In genomic region chr16:8537691-8538342, GRCh38 we compare ENCODE assay signal across 1 cellular context.
TF ChIP-seq lines count a peak whose summit lies in the region.

No MANE protein-coding gene starts in this region.

TF ChIP-seq in HepG2, 621 proteins besides CTCF, POLR2A, EP300 and RAD21 (continued from another document and continues in another):
- TF ChIP-seq ZNF280D (CRISPR knock-in tag; IDR thresholded peaks at IDR 0.05) (0 out of 2 replicates have a peak, but pooled peaks have one; percentile 45), KLF12 (CRISPR knock-in tag; IDR thresholded peaks at IDR 0.05; ENCODE audit: borderline replicate concordance) (0 out of 2 replicates have a peak, but pooled peaks have one; percentile 16), ZNF792 (CRISPR knock-in tag; IDR thresholded peaks at IDR 0.05) (no peak), ZSCAN29 (CRISPR knock-in tag; conservative IDR thresholded peaks at IDR 0.05) (no peak), ZNF232 (CRISPR knock-in tag; IDR thresholded peaks at IDR 0.05; ENCODE audit: borderline replicate concordance) (no peak), TEAD3 (CRISPR knock-in tag; optimal IDR thresholded peaks at IDR 0.05; ENCODE audit: borderline replicate concordance) (peak; percentile 46), REXO4 (CRISPR knock-in tag; IDR thresholded peaks at IDR 0.05; ENCODE audit: borderline replicate concordance) (no peak), MTF2 (CRISPR knock-in tag; IDR thresholded peaks at IDR 0.05; ENCODE audit: borderline replicate concordance) (no peak), HNRNPL (IDR thresholded peaks at IDR 0.05; ENCODE audit: low read depth, low read length) (no peak), ZNF580 (CRISPR knock-in tag; IDR thresholded peaks at IDR 0.05; ENCODE audit: borderline replicate concordance, low read depth) (0 out of 2 replicates have a peak, but pooled peaks have one; percentile 47), ZNF777 (CRISPR knock-in tag; IDR thresholded peaks at IDR 0.05) (no peak), SNRNP70 (IDR thresholded peaks at IDR 0.05; ENCODE audit: low read depth, low read length) (no peak), NCOA2 (CRISPR knock-in tag; IDR thresholded peaks at IDR 0.05) (peak; percentile 60), ZNF513 (CRISPR knock-in tag; conservative IDR thresholded peaks at IDR 0.05) (no peak), TGIF2 (CRISPR knock-in tag; IDR thresholded peaks at IDR 0.05) (peak; percentile 33; the same call in 1 of the 2 replicates), DBP (CRISPR knock-in tag; IDR thresholded peaks at IDR 0.05; ENCODE audit: not compliant biosample characterization) (no peak), ASH2L (IDR thresholded peaks at IDR 0.05; ENCODE audit: insufficient read length, low read depth, low read length) (peak; percentile 61), SKIL (CRISPR knock-in tag; IDR thresholded peaks at IDR 0.05; ENCODE audit: borderline replicate concordance) (no peak), GATAD2A (CRISPR knock-in tag; IDR thresholded peaks at IDR 0.05) (peak; percentile 88), ONECUT2 (CRISPR knock-in tag; IDR thresholded peaks at IDR 0.05) (peak; percentile 94), PAXIP1 (CRISPR knock-in tag; conservative IDR thresholded peaks at IDR 0.05) (peak; percentile 91), CENPT (CRISPR knock-in tag; IDR thresholded peaks at IDR 0.05; ENCODE audit: low read depth) (no peak), ARID2 (CRISPR knock-in tag; IDR thresholded peaks at IDR 0.05; ENCODE audit: borderline replicate concordance) (no peak), ZNF567 (CRISPR knock-in tag; IDR thresholded peaks at IDR 0.05; ENCODE audit: borderline replicate concordance) (no peak), TBP (CRISPR knock-in tag; IDR thresholded peaks at IDR 0.05) (no peak), LCORL (IDR thresholded peaks at IDR 0.05) (no peak), LCORL (CRISPR knock-in tag; IDR thresholded peaks at IDR 0.05) (peak; percentile 77; the same call in 1 of the 2 replicates), ZNF12 (CRISPR knock-in tag; IDR thresholded peaks at IDR 0.05) (no peak), ZNF790 (CRISPR knock-in tag; IDR thresholded peaks at IDR 0.05; ENCODE audit: borderline replicate concordance) (no peak), U2AF2 (IDR thresholded peaks at IDR 0.05; ENCODE audit: low read depth, low read length) (no peak), ZNF101 (CRISPR knock-in tag; IDR thresholded peaks at IDR 0.05; ENCODE audit: borderline replicate concordance, low read depth) (no peak), MIER3 (CRISPR knock-in tag; IDR thresholded peaks at IDR 0.05; ENCODE audit: borderline replicate concordance) (peak; percentile 68; the same call in 1 of the 2 replicates), ZMAT3 (CRISPR knock-in tag; conservative IDR thresholded peaks at IDR 0.05) (no peak), IKZF1 (IDR thresholded peaks at IDR 0.05) (no peak), ZMYM3 (CRISPR knock-in tag; IDR thresholded peaks at IDR 0.05) (peak; percentile 86), SIX4 (CRISPR knock-in tag; IDR thresholded peaks at IDR 0.05) (peak; percentile 8; the same call in 1 of the 2 replicates), ZNF761 (CRISPR knock-in tag; conservative IDR thresholded peaks at IDR 0.05) (no peak), ZBTB37 (CRISPR knock-in tag; IDR thresholded peaks at IDR 0.05) (peak; percentile 79), SP4 (CRISPR knock-in tag; IDR thresholded peaks at IDR 0.05) (peak; percentile 21; the same call in 1 of the 2 replicates), FOXA3 (CRISPR knock-in tag; IDR thresholded peaks at IDR 0.05) (peak; percentile 93), MLLT10 (CRISPR knock-in tag; IDR thresholded peaks at IDR 0.05) (no peak), PHF8 (CRISPR knock-in tag; IDR thresholded peaks at IDR 0.05) (no peak), PRDM10 (CRISPR knock-in tag; IDR thresholded peaks at IDR 0.05; ENCODE audit: low read depth) (no peak), MED13 (CRISPR knock-in tag; IDR thresholded peaks at IDR 0.05) (no peak; the same call in 1 of the 2 replicates), THAP11 (CRISPR knock-in tag; IDR thresholded peaks at IDR 0.05) (peak; percentile 21), SIN3B (IDR thresholded peaks at IDR 0.05; ENCODE audit: low read length) (no peak), ZBTB46 (CRISPR knock-in tag; IDR thresholded peaks at IDR 0.05; ENCODE audit: borderline replicate concordance) (no peak), ZNF644 (CRISPR knock-in tag; IDR thresholded peaks at IDR 0.05; ENCODE audit: low read depth) (peak; percentile 8), ZNF138 (CRISPR knock-in tag; IDR thresholded peaks at IDR 0.05; ENCODE audit: low read depth) (no peak), NPAS2 (CRISPR knock-in tag; IDR thresholded peaks at IDR 0.05; ENCODE audit: borderline replicate concordance) (no peak), SRF (IDR thresholded peaks at IDR 0.05; ENCODE audit: low read depth, low read length) (peak; percentile 91)
